14 cellular contexts compared by ENCODE assay signal in genomic region chr6:57220083-57220703, GRCh38. TPM values are rescaled to one million over a fixed set of nuclear protein-coding genes. Genes with fewer than 3 reads are reported as not detected.
A peak's percentile ranks its signal among the peaks of the same experiment; 100 is the strongest.
DNase-seq lines count a peak whose midpoint lies in the region; ATAC-seq, FAIRE-seq and TF ChIP-seq lines count a peak whose summit lies in the region.
"Had no signal": no experiment of that assay in that cellular context is flagged by ENCODE, and none has a peak within 500 bp of the region (broad histone marks: within the 10 kb centered on the region; RNA-seq: fewer than 3 reads in every experiment).

No MANE protein-coding gene starts in this region.

- H3K27me3 ChIP-seq in PC-3 (ENCODE audit: low read length): no peaks in the 10 kb centered on the region
- H3K27me3 ChIP-seq in neural progenitor cell: peaks cover 9% of the 10 kb centered on the region
- H3K27me3 ChIP-seq: body of pancreas had no signal

- ATAC-seq in PC-3 (no peak), HG02852 (IDR thresholded peaks at IDR 0.05; ENCODE audit: unreplicated experiment) (no peak), GM19467 (IDR thresholded peaks at IDR 0.05; ENCODE audit: unreplicated experiment) (no peak)
- ATAC-seq: body of pancreas, lower lobe of right lung, sciatic nerve had no signal

- H3F3A ChIP-seq in PC-3 (ENCODE audit: low read length, unreplicated experiment) (no peaks in the 10 kb centered on the region), neural progenitor cell (ENCODE audit: low read depth) (peaks cover 19% of the 10 kb centered on the region)

- peaks cover 39% of the 10 kb centered on the region for H3K9me3 Mint-ChIP-seq in neural progenitor cell

- H2AFZ ChIP-seq in PC-3 (ENCODE audit: low read length) (0 out of 2 replicates have a peak overlapping the region, but pooled peaks have one; percentile 4), neural progenitor cell (replicated peaks) (no peak overlapping the region)

- peaks cover 7% of the 10 kb centered on the region for H3K27me3 Mint-ChIP-seq in neural progenitor cell (ENCODE audit: insufficient read depth, low read depth)

- H3K79me2 ChIP-seq in PC-3 (ENCODE audit: low read length): peaks cover 67% of the 10 kb centered on the region
- peaks cover 62% of the 10 kb centered on the region for H3K79me2 ChIP-seq in neural progenitor cell (ENCODE audit: low read depth)

- H3K9ac ChIP-seq in PC-3 (ENCODE audit: low read length) (no peak overlapping the region), neural progenitor cell (no peak overlapping the region)

- H3K9me3 ChIP-seq in PC-3 (ENCODE audit: low read length) (no peaks in the 10 kb centered on the region), neural progenitor cell (ENCODE audit: low read depth) (peaks cover 4% of the 10 kb centered on the region)
- H3K9me3 ChIP-seq: body of pancreas, lower lobe of right lung had no signal

- H3K27ac ChIP-seq in PC-3 (ENCODE audit: low read length) (no peak overlapping the region), neural progenitor cell (no peak overlapping the region)
- H3K27ac ChIP-seq: body of pancreas, lower lobe of right lung had no signal

- intact Hi-C loops in PC-3 (cut with micrococcal nuclease): loop anchor here (2.0 kb wide), 1 partner anchor 29 kb away; no protein-coding TSS in a partner anchor

- no peak for DNase-seq in GM12892 (ENCODE audit: insufficient read length)
- DNase-seq in PC-3: no peak
- no peak for DNase-seq in choroid plexus epithelial cell (ENCODE audit: low read depth)
- DNase-seq in neural progenitor cell (ENCODE audit: low spot score): no peak
- DNase-seq in NCI-H510A (lab: John Stamatoyannopoulos, UW): no peak
- DNase-seq in GM19238 (ENCODE audit: insufficient read length, low spot score): no peak
- DNase-seq: activated CD4-positive, alpha-beta T cell treated with anti-CD3 and anti-CD28 coated beads, Interleukin-2, amount 50 U/mL, for 48 hours; body of pancreas; DMS 273 treated with DMSO at 0.1 percent for 48 hours; lower lobe of right lung; NCI-H2171 treated with DMSO at 0.1 percent for 48 hours had no signal

- TF ChIP-seq CTCF in PC-3 (conservative IDR thresholded peaks at IDR 0.05; ENCODE audit: low read depth, low read length) (no peak), choroid plexus epithelial cell (conservative IDR thresholded peaks at IDR 0.05; ENCODE audit: low read depth, low read length) (no peak), neural progenitor cell (IDR thresholded peaks at IDR 0.05) (no peak)

- peaks cover 7% of the 10 kb centered on the region for H3K4me1 ChIP-seq in PC-3 (ENCODE audit: insufficient read depth, low read length)
- no peaks in the 10 kb centered on the region for H3K4me1 ChIP-seq in neural progenitor cell
- H3K4me1 ChIP-seq: body of pancreas, lower lobe of right lung had no signal

- peaks cover 35% of the 10 kb centered on the region for H3K36me3 Mint-ChIP-seq in neural progenitor cell

- POLR2A ChIA-PET in PC-3 (lab: Charles Lee; ENCODE audit: unreplicated experiment): no interaction called here

- no peaks in the 10 kb centered on the region for H3K9me2 ChIP-seq in PC-3 (replicated peaks; ENCODE audit: low read length)

- peak; percentile 9 for FAIRE-seq in GM12892 (lab: Jason Lieb, UNC)

- BruUV-seq in PC-3 (replicated peaks; lab: Mats Ljungman, UMichigan): no TSS peak

- TF ChIP-seq POLR2A in GM12892 (IDR thresholded peaks at IDR 0.05; ENCODE audit: low read depth, low read length): no peak

- CTCF ChIA-PET in PC-3 (lab: Charles Lee): no interaction called here

- H3K4me3 Mint-ChIP-seq in neural progenitor cell: peak overlapping the region; percentile 69

- H3K4me3 ChIP-seq in PC-3 (ENCODE audit: low read length) (peak overlapping the region; percentile 92), choroid plexus epithelial cell (ENCODE audit: low read depth, low read length) (peak overlapping the region; percentile 5), neural progenitor cell (peak overlapping the region; percentile 88)

- H3K4me2 ChIP-seq in PC-3 (ENCODE audit: low read length): peak overlapping the region; percentile 92
- H3K4me2 ChIP-seq in neural progenitor cell: peak overlapping the region; percentile 88

- H4K20me1 ChIP-seq in PC-3 (ENCODE audit: low read length) (no peaks in the 10 kb centered on the region), neural progenitor cell (ENCODE audit: low read depth) (no peaks in the 10 kb centered on the region)

- H3K4me1 Mint-ChIP-seq in neural progenitor cell: peaks cover 10% of the 10 kb centered on the region

- no peaks in the 10 kb centered on the region for H3K36me3 ChIP-seq in PC-3 (ENCODE audit: low read depth, low read length)
- H3K36me3 ChIP-seq in neural progenitor cell: no peaks in the 10 kb centered on the region
- H3K36me3 ChIP-seq: lower lobe of right lung had no signal

- no peak overlapping the region for H3K27ac Mint-ChIP-seq in neural progenitor cell

RNA-seq across cellular contexts. Expression of gene RAB23, which starts 1.9 kb away (rescaled TPM):
- polyA plus RNA-seq in GM12892 (2012; ENCODE audit: missing spikeins): 3.0 TPM
- total RNA-seq in PC-3 (2014; rRNA removed): 8.2 and 11.2 TPM in 2 replicates
- 26.9 and 43.7 TPM in 2 replicates for total RNA-seq in neural progenitor cell (ENCODE audit: low replicate concordance)

RNA-seq across cellular contexts. Expression of gene BAG2, which starts 48.1 kb away (rescaled TPM):
- polyA plus RNA-seq in GM12892 (2012; ENCODE audit: missing spikeins): 7.7 TPM
- total RNA-seq in PC-3 (2014; rRNA removed): 8.9 and 10.4 TPM in 2 replicates
- total RNA-seq in neural progenitor cell (ENCODE audit: low replicate concordance): 0.84 and 1.5 TPM in 2 replicates

Comparison
In these comparisons a context has a peak if more than half of its experiments do, and no peak if none do; other contexts are left out.
1. H3K4me3 ChIP-seq: peak in every context shown above with its lines; median percentile 92 in PC-3; 88 in neural progenitor cell; 5 in choroid plexus epithelial cell.